Comparison of ENCODE assay signal across 12 cellular contexts in genomic region chr11:1880746-1881441, GRCh38. TPM values are rescaled to one million over a fixed set of nuclear protein-coding genes. Genes with fewer than 3 reads are reported as not detected.
A peak's percentile ranks its signal among the peaks of the same experiment; 100 is the strongest.
DNase-seq lines count a peak whose midpoint lies in the region; ATAC-seq and TF ChIP-seq lines count a peak whose summit lies in the region.
"Had no signal": no experiment of that assay in that cellular context is flagged by ENCODE, and none has a peak within 500 bp of the region (broad histone marks: within the 10 kb centered on the region; RNA-seq: fewer than 3 reads in every experiment).

No MANE protein-coding gene starts in this region.

- no peaks in the 10 kb centered on the region for H3K9me3 ChIP-seq in BLaER1 treated with 17β-estradiol and CSF1 and Interleukin-3, amounts not matched to agents 10 nM and 100 nM (replicated peaks in 1 of 11)
- H3K9me3 ChIP-seq in heart left ventricle (no peaks in the 10 kb centered on the region), sigmoid colon (no peaks in the 10 kb centered on the region)
- H3K9me3 ChIP-seq: HAP-1 had no signal

- DNase-seq in NAMALWA (ENCODE audit: low spot score), result peak; percentile 22
- peak in 2 of 5 donors; percentile 18 to 36 for DNase-seq in heart left ventricle
- DNase-seq in sigmoid colon, result peak; percentile 54
- no peak for DNase-seq in NCI-H128 (lab: John Stamatoyannopoulos, UW; ENCODE audit: unreplicated experiment)
- DNase-seq in midbrain (lab: John Stamatoyannopoulos, UW), result no peak
- DNase-seq: NCI-H1417 treated with DMSO at 0.1 percent for 48 hours, OCI-M1 had no signal

- peak in 2 of 4 donors; percentile 1 to 5 for ATAC-seq in heart left ventricle
- ATAC-seq in GM18861 (IDR thresholded peaks at IDR 0.05; ENCODE audit: unreplicated experiment), result no peak
- no peak for ATAC-seq in HG03442 (IDR thresholded peaks at IDR 0.05; ENCODE audit: unreplicated experiment)

- intact Hi-C loops in heart left ventricle (cut with DNase I), result loop anchor here (5.0 to 10.0 kb wide), 6 partner anchors 36 to 271 kb away; partner anchors contain the start of genes TNNT3 (in 6 of the 10) and TNNI2 (in 1 of the 10)
- intact Hi-C loops in sigmoid colon (cut with DNase I), result loop anchor here (5.0 kb wide), 2 partner anchors 44 to 189 kb away; partner anchors contain the start of gene TNNI2

- TF ChIP-seq CTCF in heart left ventricle (IDR thresholded peaks at IDR 0.05), result no peak
- no peak for TF ChIP-seq CTCF in sigmoid colon (IDR thresholded peaks at IDR 0.05)

- H3K4me2 ChIP-seq in BLaER1 treated with 17β-estradiol and CSF1 and Interleukin-3, amounts not matched to agents 10 nM and 100 nM, result peak overlapping the region; percentile 78 to 96 (median 93)

- H3K27ac ChIP-seq in BLaER1 treated with 17β-estradiol and CSF1 and Interleukin-3, amounts not matched to agents 10 nM and 100 nM, result peak overlapping the region; percentile 74 to 87 (median 82)
- H3K27ac ChIP-seq in heart left ventricle (peak overlapping the region; percentile 85 to 99 (median 96)), sigmoid colon (peak overlapping the region; percentile 65 to 78 (median 68))

- peaks cover 0 to 8% (median 0%) of the 10 kb centered on the region in 11 experiments; a peak in 2 of 22 replicates for H4K20me1 ChIP-seq in BLaER1 treated with 17β-estradiol and CSF1 and Interleukin-3, amounts not matched to agents 10 nM and 100 nM

- H3K4me3 ChIP-seq in BLaER1 treated with 17β-estradiol and CSF1 and Interleukin-3, amounts not matched to agents 10 nM and 100 nM, result peak overlapping the region in 3 of 10 experiments; percentile 31 to 45 (median 36); a peak in 5 of 20 replicates
- H3K4me3 ChIP-seq in heart left ventricle (no peak overlapping the region), sigmoid colon (no peak overlapping the region)
- H3K4me3 ChIP-seq: HAP-1 had no signal

- 45 to 72% (median 67%) methylated on average over 4 to 9 of the region's 9 CpGs for WGBS in heart left ventricle, 4 donors
- 63 to 77% methylated on average over 9 of the region's 9 CpGs for WGBS in sigmoid colon, 2 donors

- TF ChIP-seq POLR2A in heart left ventricle (IDR thresholded peaks at IDR 0.05) (no peak), sigmoid colon (IDR thresholded peaks at IDR 0.05) (no peak)

- TF ChIP-seq EP300 in sigmoid colon (IDR thresholded peaks at IDR 0.05), result no peak

- peak overlapping the region; percentile 42 to 80 (median 73) for H3K9ac ChIP-seq in BLaER1 treated with 17β-estradiol and CSF1 and Interleukin-3, amounts not matched to agents 10 nM and 100 nM

- no peaks in the 10 kb centered on the region for H3K27me3 ChIP-seq in BLaER1 treated with 17β-estradiol and CSF1 and Interleukin-3, amounts not matched to agents 10 nM and 100 nM
- no peaks in the 10 kb centered on the region for H3K27me3 ChIP-seq in heart left ventricle
- peaks cover 0 to 5% (median 0%) of the 10 kb centered on the region in 3 donors for H3K27me3 ChIP-seq in sigmoid colon

- peaks cover 56 to 81% (median 77%) of the 10 kb centered on the region in 10 experiments for H3K4me1 ChIP-seq in BLaER1 treated with 17β-estradiol and CSF1 and Interleukin-3, amounts not matched to agents 10 nM and 100 nM
- H3K4me1 ChIP-seq in heart left ventricle (peaks cover 29 to 71% (median 60%) of the 10 kb centered on the region in 12 donors), sigmoid colon (peaks cover 0 to 49% (median 45%) of the 10 kb centered on the region in 4 donors)
- H3K4me1 ChIP-seq: HAP-1 had no signal

- H3K36me3 ChIP-seq in BLaER1 treated with 17β-estradiol and CSF1 and Interleukin-3, amounts not matched to agents 10 nM and 100 nM, result peaks cover 0 to 18% (median 0%) of the 10 kb centered on the region in 11 experiments; a peak in 5 of 22 replicates
- H3K36me3 ChIP-seq in heart left ventricle (peaks cover 0 to 33% (median 15%) of the 10 kb centered on the region in 9 donors), sigmoid colon (peaks cover 0 to 6% (median 0%) of the 10 kb centered on the region in 4 donors)
- H3K36me3 ChIP-seq: HAP-1 had no signal

RNA-seq across cellular contexts. Expression of gene PRR33, which starts 10.8 kb away (rescaled TPM):
- total RNA-seq in heart left ventricle, result 1 to 10 TPM in 8 of 9 donors, under 1 TPM in 1; 0.81 to 5.1 (median 2.4) TPM
- polyA plus RNA-seq in heart left ventricle, result 1 to 10 TPM in 1 of 2 donors, under 1 TPM in 1; 0.08 to 4.6 TPM
- total RNA-seq in sigmoid colon, result not detected
- polyA plus RNA-seq in sigmoid colon, result under 1 TPM in 1 of 3 donors, not detected in 2; 0.13 TPM

RNA-seq across cellular contexts. Expression of gene LSP1, which starts 28.0 kb away (rescaled TPM):
- total RNA-seq in heart left ventricle (10 to 100 TPM; 11.4 to 86.8 (median 16.4) TPM), sigmoid colon (10 to 100 TPM in 2 of 4 donors, 1 to 10 TPM in 2; 8.7 to 32.7 (median 12.4) TPM)
- polyA plus RNA-seq in heart left ventricle (10 to 100 TPM; 10.0 to 20.6 TPM), sigmoid colon (10 to 100 TPM; 46.0 to 80.2 (median 55.9) TPM)

RNA-seq across cellular contexts. Expression of gene TNNT3, which starts 38.6 kb away (rescaled TPM):
- total RNA-seq in heart left ventricle, result 10 to 100 TPM; 17.1 to 84.5 (median 49.0) TPM
- polyA plus RNA-seq in heart left ventricle, result 10 to 100 TPM; 40.8 to 45.5 TPM
- 10 to 100 TPM in 1 of 4 donors, 1 to 10 TPM in 2, not detected in 1; 4.3 to 17.2 (median 4.4) TPM for total RNA-seq in sigmoid colon
- 1 to 10 TPM; 1.2 to 8.4 (median 2.3) TPM for polyA plus RNA-seq in sigmoid colon

RNA-seq across cellular contexts. Expression of gene TNNI2, which starts 42.1 kb away (rescaled TPM):
- total RNA-seq in heart left ventricle (1 to 10 TPM in 1 of 9 donors, under 1 TPM in 1, not detected in 7; 0.72 to 3.3 TPM), sigmoid colon (not detected)
- polyA plus RNA-seq in heart left ventricle (under 1 TPM in 1 of 2 donors, not detected in 1; 0.22 TPM), sigmoid colon (1 to 10 TPM in 2 of 3 donors, not detected in 1; 1.7 to 2.4 TPM)

RNA-seq across cellular contexts. Expression of gene SYT8, which starts 46.1 kb away (rescaled TPM):
- not detected for total RNA-seq in heart left ventricle
- under 1 TPM in 1 of 2 donors, not detected in 1; 0.08 TPM for polyA plus RNA-seq in heart left ventricle
- total RNA-seq in sigmoid colon, result not detected
- 1 to 10 TPM in 2 of 3 donors, not detected in 1; 1.8 to 5.4 TPM for polyA plus RNA-seq in sigmoid colon
- total RNA-seq: left cardiac atrium had no signal

Comparison
In these comparisons a context has a peak if more than half of its experiments do, and no peak if none do; other contexts are left out.
1. DNase-seq: peak in NAMALWA (single experiment) and sigmoid colon (single experiment); none in NCI-H128 (single experiment) and midbrain (single experiment).
2. Peak in every context shown above with its lines, with median percentiles within 50 percentile points of each other: H3K27ac ChIP-seq.